ENCODE assay signal across 14 cellular contexts in the genomic region with DNA sequence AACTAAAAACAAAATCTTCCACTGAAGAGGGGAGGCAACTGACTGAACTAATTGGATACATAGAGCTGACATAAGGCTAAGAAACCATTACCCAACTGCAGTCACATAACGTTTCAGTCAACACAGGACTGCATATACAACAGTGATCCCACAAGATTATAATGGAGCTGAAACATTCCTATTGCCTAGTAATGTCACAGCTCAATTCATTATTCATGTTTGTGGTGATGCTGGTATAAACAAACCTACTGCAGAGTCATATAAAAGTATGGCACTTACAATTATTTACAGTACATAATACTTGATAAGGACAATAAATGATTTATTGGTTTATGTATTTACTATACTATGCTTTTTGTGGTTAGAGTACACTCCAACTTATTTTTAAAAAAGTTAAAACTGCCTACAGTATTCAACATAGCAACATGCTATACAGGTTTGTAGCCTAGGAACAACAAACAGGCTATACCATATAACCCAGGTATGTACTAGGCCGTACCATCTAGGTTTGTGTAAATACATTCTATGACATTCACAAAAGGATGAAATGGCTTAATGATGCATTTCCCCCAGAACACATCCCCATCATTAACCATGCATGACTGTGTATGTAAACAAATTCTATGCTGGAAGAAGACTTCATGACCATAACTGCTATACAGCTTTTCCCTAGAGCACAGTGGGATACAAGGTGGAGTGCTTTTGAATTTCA. TPM values are rescaled to one million over a fixed set of nuclear protein-coding genes. Genes with fewer than 3 reads are reported as not detected.
DNase-seq lines count a peak whose midpoint lies in the region; ATAC-seq and TF ChIP-seq lines count a peak whose summit lies in the region.
"Had no signal": no experiment of that assay in that cellular context is flagged by ENCODE, and none has a peak within 500 bp of the region (broad histone marks: within the 10 kb centered on the region; RNA-seq: fewer than 3 reads in every experiment).

No MANE protein-coding gene starts in this region.

- no peak for TF ChIP-seq EP300 in esophagus muscularis mucosa (IDR thresholded peaks at IDR 0.05)

- H3K4me3 ChIP-seq in MG63, result no peak overlapping the region
- no peak overlapping the region for H3K4me3 ChIP-seq in esophagus muscularis mucosa
- H3K4me3 ChIP-seq: Peyer's patch, transverse colon had no signal

- intact Hi-C loops in esophagus muscularis mucosa (cut with DNase I), result loop anchor here (10.0 kb wide), 1 partner anchor 175 kb away; no protein-coding TSS in a partner anchor

- H3K36me3 ChIP-seq in MG63, result peaks cover 84% of the 10 kb centered on the region
- H3K36me3 ChIP-seq in esophagus muscularis mucosa, result no peaks in the 10 kb centered on the region
- H3K36me3 ChIP-seq: Peyer's patch, transverse colon had no signal

- peak overlapping the region; percentile 97 for H3K4me3 Mint-ChIP-seq in stimulated activated naive CD8-positive, alpha-beta T cell treated with anti-CD3 and anti-CD28 coated beads, Interleukin-15, Interleukin-2, amounts not matched to agents 100 ng/mL and 50 ng/mL, for 24 hours
- H3K4me3 Mint-ChIP-seq in activated T-helper 17 cell treated with anti-CD3 and anti-CD28 coated beads, Interleukin-2, amount 50 U/mL, for 72 hours, result peak overlapping the region; percentile 97
- H3K4me3 Mint-ChIP-seq in type B pancreatic cell, result peak overlapping the region; percentile 31
- no peak overlapping the region for H3K4me3 Mint-ChIP-seq in stimulated activated effector memory CD8-positive, alpha-beta T cell treated with anti-CD3 and anti-CD28 coated beads, Interleukin-12 subunit alpha, Interleukin-12 subunit beta, amount 100 ng/mL, for 72 hours

- no peak for ATAC-seq in stimulated activated naive CD8-positive, alpha-beta T cell treated with anti-CD3 and anti-CD28 coated beads, Interleukin-15, Interleukin-2, amounts not matched to agents 100 U/mL and 50 U/mL, for 24 hours
- no peak for ATAC-seq in activated T-helper 17 cell treated with anti-CD3 and anti-CD28 coated beads, Interleukin-2, amount 50 U/mL, for 72 hours (replicated peaks)
- no peak for ATAC-seq in stimulated activated effector memory CD8-positive, alpha-beta T cell treated with anti-CD3 and anti-CD28 coated beads, Interleukin-12 subunit alpha, Interleukin-12 subunit beta, amount 100 ng/mL, for 72 hours
- ATAC-seq: right cardiac atrium had no signal

- peaks cover 77% of the 10 kb centered on the region for H3K4me1 Mint-ChIP-seq in stimulated activated naive CD8-positive, alpha-beta T cell treated with anti-CD3 and anti-CD28 coated beads, Interleukin-15, Interleukin-2, amounts not matched to agents 100 ng/mL and 50 ng/mL, for 24 hours (ENCODE audit: low read depth)
- peaks cover 33% of the 10 kb centered on the region for H3K4me1 Mint-ChIP-seq in activated T-helper 17 cell treated with anti-CD3 and anti-CD28 coated beads, Interleukin-2, amount 50 U/mL, for 72 hours
- H3K4me1 Mint-ChIP-seq in type B pancreatic cell (ENCODE audit: unreplicated experiment), result peaks cover 34% of the 10 kb centered on the region
- H3K4me1 Mint-ChIP-seq in stimulated activated effector memory CD8-positive, alpha-beta T cell treated with anti-CD3 and anti-CD28 coated beads, Interleukin-12 subunit alpha, Interleukin-12 subunit beta, amount 100 ng/mL, for 72 hours, result peaks cover 60% of the 10 kb centered on the region

- TF ChIP-seq CTCF in type B pancreatic cell (conservative IDR thresholded peaks at IDR 0.05) (no peak), esophagus muscularis mucosa (IDR thresholded peaks at IDR 0.05) (no peak)

- H3K9me3 ChIP-seq in MG63 (peaks cover 19% of the 10 kb centered on the region), esophagus muscularis mucosa (peaks cover 0 to 15% (median 12%) of the 10 kb centered on the region in 4 donors)
- H3K9me3 ChIP-seq: Peyer's patch had no signal

- no peaks in the 10 kb centered on the region for H3K27me3 Mint-ChIP-seq in stimulated activated naive CD8-positive, alpha-beta T cell treated with anti-CD3 and anti-CD28 coated beads, Interleukin-15, Interleukin-2, amounts not matched to agents 100 ng/mL and 50 ng/mL, for 24 hours
- H3K27me3 Mint-ChIP-seq in activated T-helper 17 cell treated with anti-CD3 and anti-CD28 coated beads, Interleukin-2, amount 50 U/mL, for 72 hours, result no peaks in the 10 kb centered on the region
- no peaks in the 10 kb centered on the region for H3K27me3 Mint-ChIP-seq in type B pancreatic cell

- H3K9me3 Mint-ChIP-seq in stimulated activated naive CD8-positive, alpha-beta T cell treated with anti-CD3 and anti-CD28 coated beads, Interleukin-15, Interleukin-2, amounts not matched to agents 100 ng/mL and 50 ng/mL, for 24 hours, result peaks cover 3% of the 10 kb centered on the region
- no peaks in the 10 kb centered on the region for H3K9me3 Mint-ChIP-seq in activated T-helper 17 cell treated with anti-CD3 and anti-CD28 coated beads, Interleukin-2, amount 50 U/mL, for 72 hours
- peaks cover 14% of the 10 kb centered on the region for H3K9me3 Mint-ChIP-seq in type B pancreatic cell
- H3K9me3 Mint-ChIP-seq in stimulated activated effector memory CD8-positive, alpha-beta T cell treated with anti-CD3 and anti-CD28 coated beads, Interleukin-12 subunit alpha, Interleukin-12 subunit beta, amount 100 ng/mL, for 72 hours, result no peaks in the 10 kb centered on the region

- no peaks in the 10 kb centered on the region for H3K27me3 ChIP-seq in MG63
- H3K27me3 ChIP-seq in esophagus muscularis mucosa, result no peaks in the 10 kb centered on the region
- H3K27me3 ChIP-seq: Peyer's patch, transverse colon had no signal

- no peak overlapping the region for H3K27ac ChIP-seq in esophagus muscularis mucosa (replicated peaks in 1 of 4)
- H3K27ac ChIP-seq: Peyer's patch, transverse colon had no signal

- TF ChIP-seq POLR2A in esophagus muscularis mucosa (IDR thresholded peaks at IDR 0.05; ENCODE audit: low read depth), result no peak

- DNase-seq in stimulated activated naive CD8-positive, alpha-beta T cell treated with anti-CD3 and anti-CD28 coated beads, Interleukin-15, Interleukin-2, amounts not matched to agents 100 U/mL and 50 U/mL, for 24 hours, result no peak
- DNase-seq in NCI-H2029 treated with DMSO at 0.1 percent for 48 hours (lab: John Stamatoyannopoulos, UW) (peak; percentile 64), type B pancreatic cell (ENCODE audit: extremely low spot score, unreplicated experiment) (no peak), MG63 (no peak), esophagus muscularis mucosa (ENCODE audit: extremely low spot score) (no peak)
- DNase-seq in stimulated activated effector memory CD8-positive, alpha-beta T cell treated with anti-CD3 and anti-CD28 coated beads, Interleukin-12 subunit alpha, Interleukin-12 subunit beta, amount 100 ng/mL, for 72 hours (ENCODE audit: low spot score in 2 of 2), result no peak
- DNase-seq: C1 segment of cervical spinal cord, MV-4-11, Peyer's patch, right cardiac atrium, T-helper 9 cell, transverse colon had no signal

- H3K27ac Mint-ChIP-seq in stimulated activated naive CD8-positive, alpha-beta T cell treated with anti-CD3 and anti-CD28 coated beads, Interleukin-15, Interleukin-2, amounts not matched to agents 100 ng/mL and 50 ng/mL, for 24 hours, result peak overlapping the region; percentile 32
- peak overlapping the region; percentile 21 for H3K27ac Mint-ChIP-seq in activated T-helper 17 cell treated with anti-CD3 and anti-CD28 coated beads, Interleukin-2, amount 50 U/mL, for 72 hours
- H3K27ac Mint-ChIP-seq in type B pancreatic cell, result peak overlapping the region; percentile 46
- H3K27ac Mint-ChIP-seq in stimulated activated effector memory CD8-positive, alpha-beta T cell treated with anti-CD3 and anti-CD28 coated beads, Interleukin-12 subunit alpha, Interleukin-12 subunit beta, amount 100 ng/mL, for 72 hours, result no peak overlapping the region

- H3K4me1 ChIP-seq in esophagus muscularis mucosa, result peaks cover 11 to 49% (median 41%) of the 10 kb centered on the region in 4 donors

- WGBS in esophagus muscularis mucosa, result 90% methylated on average over 2 of the region's 2 CpGs

- H3K36me3 Mint-ChIP-seq in stimulated activated naive CD8-positive, alpha-beta T cell treated with anti-CD3 and anti-CD28 coated beads, Interleukin-15, Interleukin-2, amounts not matched to agents 100 ng/mL and 50 ng/mL, for 24 hours (ENCODE audit: low read depth), result peaks cover 69% of the 10 kb centered on the region
- peaks cover 94% of the 10 kb centered on the region for H3K36me3 Mint-ChIP-seq in activated T-helper 17 cell treated with anti-CD3 and anti-CD28 coated beads, Interleukin-2, amount 50 U/mL, for 72 hours (ENCODE audit: low read depth)
- H3K36me3 Mint-ChIP-seq in type B pancreatic cell, result peaks cover 38% of the 10 kb centered on the region
- peaks cover 91% of the 10 kb centered on the region for H3K36me3 Mint-ChIP-seq in stimulated activated effector memory CD8-positive, alpha-beta T cell treated with anti-CD3 and anti-CD28 coated beads, Interleukin-12 subunit alpha, Interleukin-12 subunit beta, amount 100 ng/mL, for 72 hours

RNA-seq across cellular contexts. Expression of a gene that starts 4.3 kb away (rescaled TPM):
- total RNA-seq in activated T-helper 17 cell treated with anti-CD3 and anti-CD28 coated beads, Interleukin-2, amount 50 U/mL, for 72 hours, result 100 to 1,000 TPM; 715 to 937 TPM
- total RNA-seq in type B pancreatic cell (ENCODE audit: low replicate concordance) (563 and 883 TPM in 2 replicates), esophagus muscularis mucosa (100 to 1,000 TPM; 389 to 540 (median 445) TPM)
- total RNA-seq in MG63 (2014; rRNA removed; shearing (Covaris generic); ENCODE audit: low replicate concordance), result 645 and 1,086 TPM in 2 replicates

RNA-seq across cellular contexts. Expression of a gene that starts 48.6 kb away (rescaled TPM):
- total RNA-seq in activated T-helper 17 cell treated with anti-CD3 and anti-CD28 coated beads, Interleukin-2, amount 50 U/mL, for 72 hours, result 10 to 100 TPM; 23.3 to 51.9 TPM
- total RNA-seq in type B pancreatic cell (ENCODE audit: low replicate concordance) (67.5 and 108 TPM in 2 replicates), esophagus muscularis mucosa (10 to 100 TPM in 1 of 4 donors, 1 to 10 TPM in 3; 5.0 to 25.3 (median 6.1) TPM)
- 13.5 and 13.8 TPM in 2 replicates for total RNA-seq in MG63 (2014; rRNA removed; shearing (Covaris generic); ENCODE audit: low replicate concordance)
